Comparison of ENCODE assay signal across 7 cellular contexts in genomic region chr21:34358866-34359265, GRCh38. TPM values are rescaled to one million over a fixed set of nuclear protein-coding genes. Genes with fewer than 3 reads are reported as not detected.
"Had no signal": no experiment of that assay in that cellular context is flagged by ENCODE, and none has a peak within 500 bp of the region (broad histone marks: within the 10 kb centered on the region; RNA-seq: fewer than 3 reads in every experiment).

No MANE protein-coding gene starts in this region.

- H3K4me3 ChIP-seq: K562 had no signal

- H3K27ac Mint-ChIP-seq: IgD-negative memory B cell had no signal

- DNase-seq: IMR-90, KBM-7 had no signal

- H3K27ac ChIP-seq: HL-60 had no signal

- H3K4me3 Mint-ChIP-seq: IgD-negative memory B cell had no signal

- ATAC-seq: HepG2, K562 had no signal

RNA-seq across cellular contexts. Expression of gene KCNE2, which starts 4.9 kb away (rescaled TPM):
- total RNA-seq: HepG2, HT1080, IMR-90, K562 had no signal
- polyA plus RNA-seq: HepG2, IgD-negative memory B cell, IMR-90, K562 had no signal
